Comparison of ENCODE assay signal across 28 cellular contexts in genomic region chr7:123425246-123425645, GRCh38.
"Had no signal": no experiment of that assay in that cellular context is flagged by ENCODE, and none has a peak within 500 bp of the region (broad histone marks: within the 10 kb centered on the region; RNA-seq: fewer than 3 reads in every experiment).

No MANE protein-coding gene starts in this region.

- DNase-seq: activated CD4-positive, alpha-beta memory T cell treated with anti-CD3 and anti-CD28 coated beads, Interleukin-2, amount 10 ng/mL, durations not matched to agents 7 days and 5 days; activated CD4-positive, alpha-beta T cell treated with anti-CD3 and anti-CD28 coated beads for 36 hours; activated CD4-positive, alpha-beta T cell treated with anti-CD3 and anti-CD28 coated beads, Interleukin-2, amount 10 ng/mL, durations not matched to agents 7 days and 5 days; activated CD4-positive, alpha-beta T cell treated with anti-CD3 and anti-CD28 coated beads, Interleukin-2, amount 50 U/mL, for 4 hours; activated CD4-positive, CD25-positive, alpha-beta regulatory T cell; activated CD4-positive, CD25-positive, alpha-beta regulatory T cell treated with anti-CD3 and anti-CD28 coated beads, Interleukin-2, amount 50 U/mL, for 72 hours; activated CD8-positive, alpha-beta memory T cell treated with anti-CD3 and anti-CD28 coated beads, Interleukin-2, amount 50 U/mL, for 48 hours; activated gamma-delta T cell; activated naive CD4-positive, alpha-beta T cell; activated naive CD4-positive, alpha-beta T cell treated with anti-CD3 and anti-CD28 coated beads, Interleukin-2, amount 10 ng/mL, durations not matched to agents 7 days and 5 days; activated naive CD8-positive, alpha-beta T cell treated with anti-CD3 and anti-CD28 coated beads, Interleukin-2, amount 10 ng/mL, durations not matched to agents 7 days and 5 days; activated T-cell treated with anti-CD3 and anti-CD28 coated beads for 4 hours; activated T-cell treated with anti-CD3 and anti-CD28 coated beads, Interleukin-2, amount 50 U/mL, for 24 hours; activated T-cell treated with anti-CD3 and anti-CD28 coated beads, Interleukin-2, amount 50 U/mL, for 72 hours; caudate nucleus; cerebellar nuclear complex; colonic mucosa; dorsolateral prefrontal cortex; effector memory CD4-positive, alpha-beta T cell; foreskin fibroblast; gastrocnemius medialis; glutamatergic neuron; heart left ventricle; T-helper 2 cell had no signal

- H3K27ac Mint-ChIP-seq: activated CD4-positive, alpha-beta memory T cell treated with anti-CD3 and anti-CD28 coated beads, Interleukin-2, amount 10 ng/mL, durations not matched to agents 7 days and 5 days; activated CD4-positive, alpha-beta T cell treated with anti-CD3 and anti-CD28 coated beads for 36 hours; activated CD4-positive, alpha-beta T cell treated with anti-CD3 and anti-CD28 coated beads, Interleukin-2, amount 10 ng/mL, durations not matched to agents 7 days and 5 days; activated naive CD4-positive, alpha-beta T cell treated with anti-CD3 and anti-CD28 coated beads, Interleukin-2, amount 10 ng/mL, durations not matched to agents 7 days and 5 days; activated naive CD4-positive, alpha-beta T cell treated with anti-CD3 and anti-CD28 coated beads, Interleukin-2, amount 50 U/mL, for 72 hours; activated naive CD8-positive, alpha-beta T cell treated with anti-CD3 and anti-CD28 coated beads, Interleukin-2, amount 10 ng/mL, durations not matched to agents 7 days and 5 days; activated T-cell treated with anti-CD3 and anti-CD28 coated beads, Interleukin-2, amount 50 U/mL, for 24 hours; activated T-cell treated with anti-CD3 and anti-CD28 coated beads, Interleukin-2, amount 50 U/mL, for 72 hours; brain had no signal

- H3K9me3 Mint-ChIP-seq: activated CD4-positive, alpha-beta T cell treated with anti-CD3 and anti-CD28 coated beads, Interleukin-2, amount 10 ng/mL, durations not matched to agents 7 days and 5 days; activated naive CD4-positive, alpha-beta T cell treated with anti-CD3 and anti-CD28 coated beads, Interleukin-2, amount 10 ng/mL, durations not matched to agents 7 days and 5 days; activated naive CD8-positive, alpha-beta T cell treated with anti-CD3 and anti-CD28 coated beads, Interleukin-2, amount 10 ng/mL, durations not matched to agents 7 days and 5 days had no signal

- ATAC-seq: activated CD4-positive, alpha-beta T cell treated with anti-CD3 and anti-CD28 coated beads for 36 hours; activated naive CD4-positive, alpha-beta T cell treated with anti-CD3 and anti-CD28 coated beads, Interleukin-2, amount 50 U/mL, for 72 hours; activated T-cell treated with anti-CD3 and anti-CD28 coated beads, Interleukin-2, amount 50 U/mL, for 72 hours; esophagus mucosa; gastrocnemius medialis; heart left ventricle had no signal

- H3K27ac ChIP-seq: ascending aorta, colonic mucosa, dorsolateral prefrontal cortex, gastrocnemius medialis, heart left ventricle had no signal

- H3K27me3 ChIP-seq: ascending aorta, colonic mucosa, dorsolateral prefrontal cortex, gastrocnemius medialis, heart left ventricle had no signal

- H3K4me1 Mint-ChIP-seq: activated CD4-positive, alpha-beta memory T cell treated with anti-CD3 and anti-CD28 coated beads, Interleukin-2, amount 10 ng/mL, durations not matched to agents 7 days and 5 days; activated CD4-positive, alpha-beta T cell treated with anti-CD3 and anti-CD28 coated beads for 36 hours; activated CD4-positive, alpha-beta T cell treated with anti-CD3 and anti-CD28 coated beads, Interleukin-2, amount 10 ng/mL, durations not matched to agents 7 days and 5 days; activated naive CD4-positive, alpha-beta T cell treated with anti-CD3 and anti-CD28 coated beads, Interleukin-2, amount 10 ng/mL, durations not matched to agents 7 days and 5 days; activated naive CD8-positive, alpha-beta T cell treated with anti-CD3 and anti-CD28 coated beads, Interleukin-2, amount 10 ng/mL, durations not matched to agents 7 days and 5 days; brain had no signal

- H3K36me3 Mint-ChIP-seq: activated naive CD4-positive, alpha-beta T cell treated with anti-CD3 and anti-CD28 coated beads, Interleukin-2, amount 10 ng/mL, durations not matched to agents 7 days and 5 days; activated naive CD4-positive, alpha-beta T cell treated with anti-CD3 and anti-CD28 coated beads, Interleukin-2, amount 50 U/mL, for 72 hours; activated naive CD8-positive, alpha-beta T cell treated with anti-CD3 and anti-CD28 coated beads, Interleukin-2, amount 10 ng/mL, durations not matched to agents 7 days and 5 days had no signal

- H3K4me3 Mint-ChIP-seq: activated CD4-positive, alpha-beta memory T cell treated with anti-CD3 and anti-CD28 coated beads, Interleukin-2, amount 10 ng/mL, durations not matched to agents 7 days and 5 days; activated CD4-positive, alpha-beta T cell treated with anti-CD3 and anti-CD28 coated beads for 36 hours; activated CD4-positive, alpha-beta T cell treated with anti-CD3 and anti-CD28 coated beads, Interleukin-2, amount 10 ng/mL, durations not matched to agents 7 days and 5 days; activated naive CD4-positive, alpha-beta T cell treated with anti-CD3 and anti-CD28 coated beads, Interleukin-2, amount 10 ng/mL, durations not matched to agents 7 days and 5 days; activated naive CD8-positive, alpha-beta T cell treated with anti-CD3 and anti-CD28 coated beads, Interleukin-2, amount 10 ng/mL, durations not matched to agents 7 days and 5 days; activated T-cell treated with anti-CD3 and anti-CD28 coated beads, Interleukin-2, amount 50 U/mL, for 24 hours; activated T-cell treated with anti-CD3 and anti-CD28 coated beads, Interleukin-2, amount 50 U/mL, for 72 hours; brain had no signal

- H3K4me3 ChIP-seq: ascending aorta, colonic mucosa, dorsolateral prefrontal cortex, gastrocnemius medialis, heart left ventricle had no signal

- H3K36me3 ChIP-seq: ascending aorta, colonic mucosa, gastrocnemius medialis, heart left ventricle had no signal

- H3K4me1 ChIP-seq: ascending aorta, colonic mucosa, gastrocnemius medialis, heart left ventricle had no signal

- H3K27me3 Mint-ChIP-seq: activated CD4-positive, alpha-beta memory T cell treated with anti-CD3 and anti-CD28 coated beads, Interleukin-2, amount 10 ng/mL, durations not matched to agents 7 days and 5 days; activated CD4-positive, alpha-beta T cell treated with anti-CD3 and anti-CD28 coated beads for 36 hours; activated CD4-positive, alpha-beta T cell treated with anti-CD3 and anti-CD28 coated beads, Interleukin-2, amount 10 ng/mL, durations not matched to agents 7 days and 5 days; activated naive CD4-positive, alpha-beta T cell treated with anti-CD3 and anti-CD28 coated beads, Interleukin-2, amount 10 ng/mL, durations not matched to agents 7 days and 5 days; activated naive CD8-positive, alpha-beta T cell treated with anti-CD3 and anti-CD28 coated beads, Interleukin-2, amount 10 ng/mL, durations not matched to agents 7 days and 5 days; activated T-cell treated with anti-CD3 and anti-CD28 coated beads, Interleukin-2, amount 50 U/mL, for 24 hours had no signal

- H3K9me3 ChIP-seq: ascending aorta, colonic mucosa, gastrocnemius medialis had no signal
